Comparison of ENCODE assay signal across 1 cellular context in the genomic region with DNA sequence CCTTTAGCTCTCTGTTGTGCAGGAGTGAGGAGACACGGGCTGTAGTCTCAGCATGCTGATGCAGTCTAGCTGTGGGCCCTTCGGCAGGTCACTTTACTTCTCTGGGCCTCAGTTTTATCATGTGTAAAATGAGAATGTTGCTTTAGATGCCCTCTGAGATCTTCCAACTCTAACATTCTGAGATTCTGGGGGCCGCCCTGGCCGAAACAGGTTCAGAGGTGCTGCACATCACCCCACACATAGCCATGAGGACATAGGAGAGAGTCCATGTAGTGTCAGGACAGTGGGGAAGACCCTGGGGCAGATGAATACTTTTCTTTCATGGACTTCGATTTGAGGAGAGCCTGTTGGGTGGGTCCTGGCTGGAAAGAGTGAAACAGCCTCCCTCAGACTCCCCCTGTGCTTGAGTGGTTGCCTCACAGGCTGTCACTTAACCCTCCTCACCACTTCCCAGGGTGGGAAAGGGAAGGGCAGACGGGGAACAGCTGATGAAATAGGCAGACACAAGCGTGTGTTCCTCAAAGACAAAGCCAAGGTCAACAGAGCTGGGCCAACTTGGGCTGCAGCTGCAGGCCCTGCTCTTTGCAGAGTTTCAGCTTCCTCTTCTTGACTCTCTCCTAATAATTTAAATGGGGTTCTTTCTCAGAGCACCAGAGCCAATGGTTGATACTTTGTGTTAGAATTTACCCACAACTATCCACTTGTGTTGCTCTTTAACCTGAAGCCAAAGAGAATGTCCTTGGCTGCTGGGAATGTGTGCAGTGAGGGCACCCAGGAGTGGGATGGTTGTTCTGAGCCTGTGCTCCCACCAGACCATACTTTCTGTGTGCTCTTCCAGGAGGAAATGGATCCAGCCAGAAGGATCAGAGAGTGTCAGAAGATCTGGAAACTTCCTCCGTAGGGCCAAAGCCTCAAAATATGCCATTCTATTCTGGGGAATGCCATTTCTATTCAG.
TF ChIP-seq lines count a peak whose summit lies in the region.

No MANE protein-coding gene starts in this region.

TF ChIP-seq in GM23338, 12 proteins besides CTCF, POLR2A, EP300 and RAD21 (continued from another document):
- TF ChIP-seq, protein P1, sequence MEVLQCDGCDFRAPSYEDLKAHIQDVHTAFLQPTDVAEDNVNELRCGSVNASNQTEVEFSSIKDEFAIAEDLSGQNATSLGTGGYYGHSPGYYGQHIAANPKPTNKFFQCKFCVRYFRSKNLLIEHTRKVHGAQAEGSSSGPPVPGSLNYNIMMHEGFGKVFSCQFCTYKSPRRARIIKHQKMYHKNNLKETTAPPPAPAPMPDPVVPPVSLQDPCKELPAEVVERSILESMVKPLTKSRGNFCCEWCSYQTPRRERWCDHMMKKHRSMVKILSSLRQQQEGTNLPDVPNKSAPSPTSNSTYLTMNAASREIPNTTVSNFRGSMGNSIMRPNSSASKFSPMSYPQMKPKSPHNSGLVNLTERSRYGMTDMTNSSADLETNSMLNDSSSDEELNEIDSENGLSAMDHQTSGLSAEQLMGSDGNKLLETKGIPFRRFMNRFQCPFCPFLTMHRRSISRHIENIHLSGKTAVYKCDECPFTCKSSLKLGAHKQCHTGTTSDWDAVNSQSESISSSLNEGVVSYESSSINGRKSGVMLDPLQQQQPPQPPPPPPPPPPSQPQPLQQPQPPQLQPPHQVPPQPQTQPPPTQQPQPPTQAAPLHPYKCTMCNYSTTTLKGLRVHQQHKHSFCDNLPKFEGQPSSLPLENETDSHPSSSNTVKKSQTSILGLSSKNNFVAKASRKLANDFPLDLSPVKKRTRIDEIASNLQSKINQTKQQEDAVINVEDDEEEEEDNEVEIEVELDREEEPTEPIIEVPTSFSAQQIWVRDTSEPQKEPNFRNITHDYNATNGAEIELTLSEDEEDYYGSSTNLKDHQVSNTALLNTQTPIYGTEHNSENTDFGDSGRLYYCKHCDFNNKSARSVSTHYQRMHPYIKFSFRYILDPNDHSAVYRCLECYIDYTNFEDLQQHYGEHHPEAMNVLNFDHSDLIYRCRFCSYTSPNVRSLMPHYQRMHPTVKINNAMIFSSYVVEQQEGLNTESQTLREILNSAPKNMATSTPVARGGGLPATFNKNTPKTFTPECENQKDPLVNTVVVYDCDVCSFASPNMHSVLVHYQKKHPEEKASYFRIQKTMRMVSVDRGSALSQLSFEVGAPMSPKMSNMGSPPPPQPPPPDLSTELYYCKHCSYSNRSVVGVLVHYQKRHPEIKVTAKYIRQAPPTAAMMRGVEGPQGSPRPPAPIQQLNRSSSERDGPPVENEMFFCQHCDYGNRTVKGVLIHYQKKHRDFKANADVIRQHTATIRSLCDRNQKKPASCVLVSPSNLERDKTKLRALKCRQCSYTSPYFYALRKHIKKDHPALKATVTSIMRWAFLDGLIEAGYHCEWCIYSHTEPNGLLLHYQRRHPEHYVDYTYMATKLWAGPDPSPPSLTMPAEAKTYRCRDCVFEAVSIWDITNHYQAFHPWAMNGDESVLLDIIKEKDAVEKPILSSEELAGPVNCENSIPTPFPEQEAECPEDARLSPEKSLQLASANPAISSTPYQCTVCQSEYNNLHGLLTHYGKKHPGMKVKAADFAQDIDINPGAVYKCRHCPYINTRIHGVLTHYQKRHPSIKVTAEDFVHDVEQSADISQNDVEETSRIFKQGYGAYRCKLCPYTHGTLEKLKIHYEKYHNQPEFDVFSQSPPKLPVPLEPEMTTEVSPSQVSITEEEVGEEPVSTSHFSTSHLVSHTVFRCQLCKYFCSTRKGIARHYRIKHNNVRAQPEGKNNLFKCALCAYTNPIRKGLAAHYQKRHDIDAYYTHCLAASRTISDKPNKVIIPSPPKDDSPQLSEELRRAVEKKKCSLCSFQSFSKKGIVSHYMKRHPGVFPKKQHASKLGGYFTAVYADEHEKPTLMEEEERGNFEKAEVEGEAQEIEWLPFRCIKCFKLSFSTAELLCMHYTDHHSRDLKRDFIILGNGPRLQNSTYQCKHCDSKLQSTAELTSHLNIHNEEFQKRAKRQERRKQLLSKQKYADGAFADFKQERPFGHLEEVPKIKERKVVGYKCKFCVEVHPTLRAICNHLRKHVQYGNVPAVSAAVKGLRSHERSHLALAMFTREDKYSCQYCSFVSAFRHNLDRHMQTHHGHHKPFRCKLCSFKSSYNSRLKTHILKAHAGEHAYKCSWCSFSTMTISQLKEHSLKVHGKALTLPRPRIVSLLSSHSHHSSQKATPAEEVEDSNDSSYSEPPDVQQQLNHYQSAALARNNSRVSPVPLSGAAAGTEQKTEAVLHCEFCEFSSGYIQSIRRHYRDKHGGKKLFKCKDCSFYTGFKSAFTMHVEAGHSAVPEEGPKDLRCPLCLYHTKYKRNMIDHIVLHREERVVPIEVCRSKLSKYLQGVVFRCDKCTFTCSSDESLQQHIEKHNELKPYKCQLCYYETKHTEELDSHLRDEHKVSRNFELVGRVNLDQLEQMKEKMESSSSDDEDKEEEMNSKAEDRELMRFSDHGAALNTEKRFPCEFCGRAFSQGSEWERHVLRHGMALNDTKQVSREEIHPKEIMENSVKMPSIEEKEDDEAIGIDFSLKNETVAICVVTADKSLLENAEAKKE (CRISPR knock-in tag; IDR thresholded peaks at IDR 0.05) = no peak
- no peak for TF ChIP-seq STAT1 (IDR thresholded peaks at IDR 0.05; ENCODE audit: unreplicated experiment)
- TF ChIP-seq, protein P2, sequence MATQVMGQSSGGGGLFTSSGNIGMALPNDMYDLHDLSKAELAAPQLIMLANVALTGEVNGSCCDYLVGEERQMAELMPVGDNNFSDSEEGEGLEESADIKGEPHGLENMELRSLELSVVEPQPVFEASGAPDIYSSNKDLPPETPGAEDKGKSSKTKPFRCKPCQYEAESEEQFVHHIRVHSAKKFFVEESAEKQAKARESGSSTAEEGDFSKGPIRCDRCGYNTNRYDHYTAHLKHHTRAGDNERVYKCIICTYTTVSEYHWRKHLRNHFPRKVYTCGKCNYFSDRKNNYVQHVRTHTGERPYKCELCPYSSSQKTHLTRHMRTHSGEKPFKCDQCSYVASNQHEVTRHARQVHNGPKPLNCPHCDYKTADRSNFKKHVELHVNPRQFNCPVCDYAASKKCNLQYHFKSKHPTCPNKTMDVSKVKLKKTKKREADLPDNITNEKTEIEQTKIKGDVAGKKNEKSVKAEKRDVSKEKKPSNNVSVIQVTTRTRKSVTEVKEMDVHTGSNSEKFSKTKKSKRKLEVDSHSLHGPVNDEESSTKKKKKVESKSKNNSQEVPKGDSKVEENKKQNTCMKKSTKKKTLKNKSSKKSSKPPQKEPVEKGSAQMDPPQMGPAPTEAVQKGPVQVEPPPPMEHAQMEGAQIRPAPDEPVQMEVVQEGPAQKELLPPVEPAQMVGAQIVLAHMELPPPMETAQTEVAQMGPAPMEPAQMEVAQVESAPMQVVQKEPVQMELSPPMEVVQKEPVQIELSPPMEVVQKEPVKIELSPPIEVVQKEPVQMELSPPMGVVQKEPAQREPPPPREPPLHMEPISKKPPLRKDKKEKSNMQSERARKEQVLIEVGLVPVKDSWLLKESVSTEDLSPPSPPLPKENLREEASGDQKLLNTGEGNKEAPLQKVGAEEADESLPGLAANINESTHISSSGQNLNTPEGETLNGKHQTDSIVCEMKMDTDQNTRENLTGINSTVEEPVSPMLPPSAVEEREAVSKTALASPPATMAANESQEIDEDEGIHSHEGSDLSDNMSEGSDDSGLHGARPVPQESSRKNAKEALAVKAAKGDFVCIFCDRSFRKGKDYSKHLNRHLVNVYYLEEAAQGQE (IDR thresholded peaks at IDR 0.05; ENCODE audit: unreplicated experiment) = no peak
- no peak for TF ChIP-seq EZH2 (IDR thresholded peaks at IDR 0.05; ENCODE audit: low read depth, unreplicated experiment)
